21 cellular contexts compared by ENCODE assay signal in the genomic region with DNA sequence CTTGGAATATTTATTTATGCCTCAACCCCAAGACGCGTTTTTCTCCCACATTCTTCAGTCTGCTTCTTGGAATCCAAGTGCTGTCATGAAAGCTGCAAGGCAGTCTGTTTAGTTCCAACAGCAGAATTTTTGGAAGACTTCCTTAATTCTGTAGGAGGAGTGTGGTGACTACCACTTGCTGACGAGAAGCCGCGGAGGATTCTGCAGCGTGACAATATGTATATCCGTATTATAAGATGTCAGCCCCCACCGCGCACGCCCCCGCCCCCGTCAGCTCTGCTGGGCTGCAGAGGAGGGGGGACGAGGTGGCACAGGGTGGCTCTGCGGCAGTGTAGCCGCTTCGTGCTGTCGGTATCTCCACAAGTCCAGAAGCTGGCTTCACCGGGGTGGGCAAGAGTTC. TPM values are rescaled to one million over a fixed set of nuclear protein-coding genes. Genes with fewer than 3 reads are reported as not detected.
DNase-seq lines count a peak whose midpoint lies in the region; ATAC-seq and TF ChIP-seq lines count a peak whose summit lies in the region.
"Had no signal": no experiment of that assay in that cellular context is flagged by ENCODE, and none has a peak within 500 bp of the region (broad histone marks: within the 10 kb centered on the region; RNA-seq: fewer than 3 reads in every experiment).

No MANE protein-coding gene starts in this region.

- H3K4me1 ChIP-seq in suprapubic skin: peaks cover 4% of the 10 kb centered on the region
- H3K4me1 ChIP-seq: BE2C, foreskin keratinocyte, upper lobe of left lung had no signal

- peak; percentile 30 to 44 for DNase-seq in Kasumi-1 (lab: John Stamatoyannopoulos, UW)
- peak in 8 of 10 donors; percentile 7 to 81 (median 64) for DNase-seq in dorsolateral prefrontal cortex
- DNase-seq in inferior parietal cortex (ENCODE audit: extremely low spot score): peak; percentile 42
- DNase-seq in suprapubic skin (ENCODE audit: low spot score in 2 of 2): no peak
- no peak for DNase-seq in NCI-H1417 treated with DMSO at 0.1 percent for 48 hours (lab: John Stamatoyannopoulos, UW)
- DNase-seq: activated CD4-positive, alpha-beta memory T cell treated with anti-CD3 and anti-CD28 coated beads for 36 hours; activated T-cell treated with anti-CD3 and anti-CD28 coated beads for 4 hours; BE2C; foreskin keratinocyte; H9; midbrain; NCI-H1436; NCI-H2171; stimulated activated naive CD4-positive, alpha-beta T cell; T-helper 17 cell; WERI-Rb-1 had no signal

- no peaks in the 10 kb centered on the region for H3K27me3 ChIP-seq in dorsolateral prefrontal cortex
- no peaks in the 10 kb centered on the region for H3K27me3 ChIP-seq in suprapubic skin
- H3K27me3 ChIP-seq: BE2C, foreskin keratinocyte, neutrophil, upper lobe of left lung had no signal

- H3K9me3 ChIP-seq in suprapubic skin: no peaks in the 10 kb centered on the region
- H3K9me3 ChIP-seq: BE2C, neutrophil, upper lobe of left lung had no signal

- H3K27ac ChIP-seq in dorsolateral prefrontal cortex: peak overlapping the region in 1 of 59 donors; percentile 7
- no peak overlapping the region for H3K27ac ChIP-seq in suprapubic skin
- H3K27ac ChIP-seq: foreskin keratinocyte, neutrophil, upper lobe of left lung, WERI-Rb-1 had no signal

- no peak for TF ChIP-seq POLR2A in suprapubic skin (IDR thresholded peaks at IDR 0.05)

- H3K4me3 ChIP-seq in dorsolateral prefrontal cortex (peak overlapping the region in 43 of 59 donors; percentile 2 to 52 (median 33)), suprapubic skin (peak overlapping the region; percentile 14)
- H3K4me3 ChIP-seq: upper lobe of left lung had no signal

- no peak for TF ChIP-seq CTCF in dorsolateral prefrontal cortex (IDR thresholded peaks at IDR 0.05 in 54 of 56, conservative IDR thresholded peaks at IDR 0.05 in 2 of 56; ENCODE audit: low read depth in 1 of 56, partially characterized antibody in 56 of 56)
- TF ChIP-seq CTCF in suprapubic skin (IDR thresholded peaks at IDR 0.05): no peak

- ATAC-seq in GM21528 (IDR thresholded peaks at IDR 0.05; ENCODE audit: low FRiP score, unreplicated experiment) (no peak), GM18867 (IDR thresholded peaks at IDR 0.05; ENCODE audit: unreplicated experiment) (no peak)
- ATAC-seq: foreskin keratinocyte, sciatic nerve, T-helper 17 cell had no signal

- intact Hi-C loops in dorsolateral prefrontal cortex (cut with DNase I): no loop called here

- no peaks in the 10 kb centered on the region for H3K36me3 ChIP-seq in suprapubic skin
- H3K36me3 ChIP-seq: BE2C, neutrophil, upper lobe of left lung, WERI-Rb-1 had no signal

- no peak for TF ChIP-seq EP300 in suprapubic skin (IDR thresholded peaks at IDR 0.05)

- WGBS in suprapubic skin: 83% methylated on average over 17 of the region's 18 CpGs

RNA-seq across cellular contexts. Expression of gene SMYD2, which starts 22.6 kb away (rescaled TPM):
- total RNA-seq in dorsolateral prefrontal cortex (10 to 100 TPM; 12.9 to 82.4 (median 55.5) TPM), suprapubic skin (10 to 100 TPM; 25.3 to 30.7 (median 27.8) TPM)

Comparison
In these comparisons a context has a peak if more than half of its experiments do, and no peak if none do; other contexts are left out.
1. DNase-seq: peak in Kasumi-1 (2 of 2), dorsolateral prefrontal cortex (8 of 10) and inferior parietal cortex (single experiment); none in suprapubic skin (0 of 2) and NCI-H1417 treated with DMSO at 0.1 percent for 48 hours (single experiment).